ENCODE assay signal across 8 cellular contexts in genomic region chr9:87357600-87357999, GRCh38.
"Had no signal": no experiment of that assay in that cellular context is flagged by ENCODE, and none has a peak within 500 bp of the region (broad histone marks: within the 10 kb centered on the region; RNA-seq: fewer than 3 reads in every experiment).

No MANE protein-coding gene starts in this region.

- DNase-seq: H9, HCEC 1CT, HFFc6 had no signal

- ATAC-seq: GM23338, HepG2 had no signal

- FAIRE-seq: H1, H54, HepG2 had no signal

- H3K4me3 ChIP-seq: GM23338 had no signal

- H3K27ac ChIP-seq: HL-60 had no signal
